Comparison of ENCODE assay signal across 1 cellular context in the genomic region with DNA sequence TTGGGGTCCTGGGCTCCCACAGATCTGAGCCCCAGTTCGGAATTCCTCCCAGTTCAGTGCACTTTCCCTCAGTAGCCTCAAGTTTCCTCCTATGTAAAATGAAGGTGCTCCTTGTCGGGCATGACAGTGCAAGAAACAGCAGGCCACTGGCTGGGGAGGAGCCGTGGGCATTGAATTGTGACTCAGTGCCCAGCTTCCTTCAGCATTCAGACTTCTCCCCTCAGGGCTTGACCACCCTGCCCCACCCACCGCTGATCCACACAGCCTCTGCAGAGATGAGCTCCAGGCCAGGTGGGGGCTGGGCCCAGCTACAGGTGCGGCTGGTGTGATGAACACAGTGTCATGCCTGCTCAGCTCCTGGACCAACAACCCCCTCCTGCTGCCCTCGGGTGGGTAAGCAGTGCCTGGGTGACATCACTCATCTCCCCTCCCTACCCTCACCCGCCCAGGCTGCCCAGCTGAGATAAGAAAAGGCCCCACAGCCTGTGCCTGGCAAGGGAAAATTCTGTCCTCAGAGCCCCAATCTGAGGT.
TF ChIP-seq lines count a peak whose summit lies in the region.

No MANE protein-coding gene starts in this region.

TF ChIP-seq in HCT116, 20 proteins besides CTCF, POLR2A, EP300 and RAD21 (continued from another document):
- TF ChIP-seq FOSL1 (IDR thresholded peaks at IDR 0.05; ENCODE audit: low read depth) = no peak
- TF ChIP-seq SIN3A (IDR thresholded peaks at IDR 0.05; ENCODE audit: low read depth) = no peak
- TF ChIP-seq EZH2 (IDR thresholded peaks at IDR 0.05) = no peak
- no peak for TF ChIP-seq YY1 (IDR thresholded peaks at IDR 0.05; ENCODE audit: extremely low read depth, insufficient replicate concordance, low read depth, low read length)
TF ChIP-seq in HCT116: peak in this region for 0.
